Comparison of ENCODE assay signal across 15 cellular contexts in the genomic region with DNA sequence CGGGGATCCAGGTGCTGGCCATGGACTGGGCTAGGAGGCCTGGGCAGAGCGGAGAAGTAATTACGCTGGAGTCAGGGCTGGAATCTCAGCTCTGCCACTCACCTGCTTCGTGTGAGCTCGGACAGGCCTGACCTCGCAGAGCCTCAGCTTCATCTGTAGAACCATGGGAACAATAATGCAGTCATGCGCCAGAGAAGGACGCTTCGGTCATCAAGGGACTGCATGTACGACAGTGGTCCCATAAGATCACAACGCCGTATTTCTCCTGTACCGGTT.
"Had no signal": no experiment of that assay in that cellular context is flagged by ENCODE, and none has a peak within 500 bp of the region (broad histone marks: within the 10 kb centered on the region; RNA-seq: fewer than 3 reads in every experiment).

No MANE protein-coding gene starts in this region.

- H3K27ac ChIP-seq: ascending aorta, cardiac muscle cell, heart left ventricle, left lung, psoas muscle, upper lobe of left lung had no signal

- H3K36me3 ChIP-seq: ascending aorta, cardiac muscle cell, heart left ventricle, left lung, upper lobe of left lung had no signal

- H3K9me3 ChIP-seq: ascending aorta, heart left ventricle, left lung, psoas muscle, upper lobe of left lung had no signal

- H3K4me3 ChIP-seq: ascending aorta, cardiac muscle cell, heart left ventricle, left lung, psoas muscle, upper lobe of left lung had no signal

- ATAC-seq: activated CD8-positive, alpha-beta T cell treated with anti-CD3 and anti-CD28 coated beads for 36 hours; activated naive CD8-positive, alpha-beta T cell treated with anti-CD3 and anti-CD28 coated beads, Interleukin-2, amount 50 U/mL, for 24 hours; activated T-cell treated with anti-CD3 and anti-CD28 coated beads, Interleukin-2, amount 50 U/mL, for 72 hours; heart left ventricle; left lung; psoas muscle; sciatic nerve had no signal

- DNase-seq: activated CD8-positive, alpha-beta memory T cell treated with anti-CD3 and anti-CD28 coated beads, Interleukin-2, amount 50 U/mL, for 4 hours; activated CD8-positive, alpha-beta T cell treated with anti-CD3 and anti-CD28 coated beads for 36 hours; activated gamma-delta T cell treated with Interleukin-2 at 50 U/mL for 16 hours; activated naive CD8-positive, alpha-beta T cell treated with anti-CD3 and anti-CD28 coated beads, Interleukin-2, amount 50 U/mL, for 24 hours; activated T-cell treated with anti-CD3 and anti-CD28 coated beads, Interleukin-2, amount 50 U/mL, for 72 hours; left lung; psoas muscle; stimulated activated CD4-positive, alpha-beta T cell treated with anti-CD3 and anti-CD28 coated beads, Interleukin-2, amount 100 ng/mL, for 24 hours; stimulated activated naive CD4-positive, alpha-beta T cell; substantia nigra; upper lobe of left lung had no signal

- H3K27me3 ChIP-seq: cardiac muscle cell, upper lobe of left lung had no signal
